Comparison of ENCODE assay signal across 18 cellular contexts in the genomic region with DNA sequence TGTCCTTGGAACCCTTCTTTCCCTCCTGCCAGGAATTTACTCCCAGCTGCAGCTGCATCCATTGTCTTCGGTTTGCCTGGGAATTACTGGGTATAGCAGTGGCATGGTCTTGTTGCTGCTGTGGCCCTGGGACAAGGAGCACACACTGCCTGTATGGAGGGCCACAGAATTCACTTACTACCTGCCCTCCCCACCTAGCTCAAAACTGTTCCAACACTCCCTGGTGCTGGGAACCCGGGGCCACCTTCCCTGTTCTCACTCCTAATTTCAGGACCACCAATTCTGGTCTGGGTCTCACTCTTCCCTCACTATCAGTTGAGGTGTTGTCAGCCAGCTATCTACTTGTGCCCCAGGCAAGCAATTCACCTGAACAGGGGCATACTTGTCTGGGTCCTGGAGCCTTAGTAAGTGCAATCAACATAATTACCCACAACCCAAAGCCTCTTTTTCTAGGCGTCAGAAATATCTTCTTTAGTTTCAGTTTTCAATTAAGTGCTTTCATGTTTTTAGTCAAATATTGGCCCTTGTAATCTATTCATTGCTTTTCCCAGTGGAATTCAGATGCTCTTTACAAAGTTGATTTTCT. TPM values are rescaled to one million over a fixed set of nuclear protein-coding genes. Genes with fewer than 3 reads are reported as not detected.
"Had no signal": no experiment of that assay in that cellular context is flagged by ENCODE, and none has a peak within 500 bp of the region (broad histone marks: within the 10 kb centered on the region; RNA-seq: fewer than 3 reads in every experiment).

No MANE protein-coding gene starts in this region.

- ATAC-seq: foreskin keratinocyte; left cardiac atrium; sciatic nerve; stimulated activated memory B cell treated with anti-CD40 and anti-IgM and Interleukin-4, amounts not matched to agents 10 μg/mL and 1 μg/mL and 100 μg/mL, for 72 hours had no signal

- DNase-seq: activated B cell treated with CpG ODN at 0.5 μM for 24 hours; activated naive CD4-positive, alpha-beta T cell treated with anti-CD3 and anti-CD28 coated beads, Interleukin-2, amount 50 U/mL, for 16 hours; adrenal gland; colonic mucosa; foreskin keratinocyte; immature natural killer cell; left cardiac atrium; natural killer cell; occipital lobe; spleen; stimulated activated CD4-positive, alpha-beta T cell treated with anti-CD3 and anti-CD28 coated beads, Interleukin-1b, Interleukin-23, amount 100 ng/mL, for 48 hours had no signal

- FAIRE-seq: endothelial cell of umbilical vein had no signal

- H3K4me1 ChIP-seq: adrenal gland, colonic mucosa, foreskin keratinocyte, tibial nerve had no signal

- H3K36me3 ChIP-seq: adrenal gland, colonic mucosa, spleen, tibial nerve had no signal

- H3K9me3 ChIP-seq: adrenal gland, colonic mucosa, tibial nerve had no signal

- H3K27me3 ChIP-seq: adrenal gland, colonic mucosa, spleen, tibial nerve had no signal

- H3K27ac ChIP-seq: adrenal gland, colonic mucosa, foreskin keratinocyte, spleen, tibial nerve had no signal

- H3K4me3 ChIP-seq: adrenal gland, colonic mucosa, spleen, tibial nerve had no signal

RNA-seq across cellular contexts. Expression of gene METTL24, which starts 47.2 kb away (rescaled TPM):
- total RNA-seq: activated B cell treated with CpG ODN at 0.5 μM for 24 hours; activated T-helper 2 cell treated with anti-CD3 and anti-CD28 coated beads, Interferon-gamma antibody, Interleukin-2, Interleukin-4, amounts not matched to agents 10 μg/mL and 5 μg/mL and 100 μg/mL, durations not matched to agents 14 hours and 24 hours and 36 hours; endothelial cell of umbilical vein; foreskin keratinocyte; lung microvascular endothelial cell; pulmonary artery endothelial cell had no signal
- polyA plus RNA-seq: endothelial cell of umbilical vein, foreskin keratinocyte, spleen had no signal
